Comparison of ENCODE assay signal across 8 cellular contexts in the genomic region with DNA sequence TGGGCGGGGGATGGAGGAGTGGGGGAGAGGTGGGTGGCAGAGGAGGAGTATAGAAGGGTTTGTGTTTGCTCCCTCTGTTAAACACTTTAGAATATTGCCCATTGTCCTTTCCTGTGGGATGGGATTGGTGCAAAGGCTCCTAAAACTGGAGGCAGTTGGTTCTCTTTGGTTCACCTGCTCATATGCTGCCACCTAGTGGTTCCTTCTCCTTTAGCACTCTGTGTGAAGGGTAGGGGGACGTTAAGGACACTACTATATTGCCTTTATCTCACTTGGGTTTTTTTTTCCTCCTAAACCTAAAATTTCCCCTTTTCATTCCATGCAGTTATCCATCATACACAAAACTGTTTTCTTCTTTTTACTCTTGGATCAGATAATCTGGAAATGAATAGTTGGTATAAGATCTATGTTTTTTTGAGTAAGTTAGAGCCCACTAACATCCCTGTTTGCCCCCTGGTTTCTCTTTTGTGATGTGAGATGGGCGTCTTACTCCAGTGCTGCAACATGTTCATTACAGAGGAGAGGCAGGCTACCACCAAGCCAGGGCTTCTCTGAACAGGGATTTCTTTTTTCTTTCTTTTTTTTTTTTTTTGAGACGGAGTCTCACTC. TPM values are rescaled to one million over a fixed set of nuclear protein-coding genes. Genes with fewer than 3 reads are reported as not detected.
DNase-seq lines count a peak whose midpoint lies in the region; ATAC-seq and TF ChIP-seq lines count a peak whose summit lies in the region.

No MANE protein-coding gene starts in this region.

- H3K27ac Mint-ChIP-seq in activated naive CD8-positive, alpha-beta T cell treated with anti-CD3 and anti-CD28 coated beads, Interleukin-2, amount 50 U/mL, for 24 hours = peak overlapping the region; percentile 47

- peak; percentile 91 for TF ChIP-seq CTCF in RWPE1 (conservative IDR thresholded peaks at IDR 0.05; ENCODE audit: low read depth)
- peak; percentile 76 to 90 (median 84) for TF ChIP-seq CTCF in heart right ventricle (IDR thresholded peaks at IDR 0.05)
- peak; percentile 92 for TF ChIP-seq CTCF in retinal pigment epithelial cell (conservative IDR thresholded peaks at IDR 0.05; ENCODE audit: low read depth, low read length)

- DNase-seq in EH (ENCODE audit: low read depth) (peak; percentile 70), MG63 (peak; percentile 48), RWPE1 (ENCODE audit: low spot score) (peak; percentile 67), heart right ventricle (peak in 1 of 2 donors; percentile 73), retinal pigment epithelial cell (ENCODE audit: low read depth) (no peak)
- DNase-seq in activated naive CD8-positive, alpha-beta T cell treated with anti-CD3 and anti-CD28 coated beads, Interleukin-2, amount 50 U/mL, for 24 hours = peak; percentile 56

- WGBS in heart right ventricle, 2 donors = 35 to 43% methylated on average over 4 of the region's 4 CpGs

- H3K4me3 ChIP-seq in MG63 (no peak overlapping the region), heart right ventricle (no peak overlapping the region), retinal pigment epithelial cell (ENCODE audit: low read length) (no peak overlapping the region)

- H3K4me3 Mint-ChIP-seq in activated naive CD8-positive, alpha-beta T cell treated with anti-CD3 and anti-CD28 coated beads, Interleukin-2, amount 50 U/mL, for 24 hours = no peak overlapping the region

- H3K36me3 Mint-ChIP-seq in activated naive CD8-positive, alpha-beta T cell treated with anti-CD3 and anti-CD28 coated beads, Interleukin-2, amount 50 U/mL, for 24 hours (ENCODE audit: low read depth) = peaks cover under 1% of the 10 kb centered on the region

- POLR2A ChIA-PET in RWPE1 (lab: Yijun Ruan, JAX; ENCODE audit: low non-redundant PET) = interaction anchor here (1.0 kb wide), 1 partner anchor 83 kb away, joined by 3 read pairs; no protein-coding TSS in a partner anchor

- intact Hi-C loops in heart right ventricle (cut with DNase I) = loop anchor here in 9 of 10 donors (1.0 to 10.0 kb wide), 10 partner anchors 51 to 279 kb away; a partner anchor contains a TSS

- no peaks in the 10 kb centered on the region for H3K4me1 Mint-ChIP-seq in activated naive CD8-positive, alpha-beta T cell treated with anti-CD3 and anti-CD28 coated beads, Interleukin-2, amount 50 U/mL, for 24 hours

- peaks cover 0 to 9% (median 0%) of the 10 kb centered on the region in 9 donors for H3K4me1 ChIP-seq in heart right ventricle

- peak; percentile 57 for ATAC-seq in activated naive CD8-positive, alpha-beta T cell treated with anti-CD3 and anti-CD28 coated beads, Interleukin-2, amount 50 U/mL, for 24 hours
- peak; percentile 71 to 91 (median 84) for ATAC-seq in heart right ventricle
- no peak for ATAC-seq in GM18511 (IDR thresholded peaks at IDR 0.05; ENCODE audit: unreplicated experiment)
- ATAC-seq in HG03280 (IDR thresholded peaks at IDR 0.05; ENCODE audit: unreplicated experiment) = no peak

- peaks cover 5% of the 10 kb centered on the region; the same call in 1 of the 2 replicates for H3K36me3 ChIP-seq in MG63
- peaks cover 0 to 8% (median 0%) of the 10 kb centered on the region in 9 donors for H3K36me3 ChIP-seq in heart right ventricle

- H3K27ac ChIP-seq in RWPE1 (peak overlapping the region; percentile 53), heart right ventricle (peak overlapping the region in 1 of 10 donors; percentile 64)

- H3K27me3 Mint-ChIP-seq in activated naive CD8-positive, alpha-beta T cell treated with anti-CD3 and anti-CD28 coated beads, Interleukin-2, amount 50 U/mL, for 24 hours = no peaks in the 10 kb centered on the region

- H3K9me3 Mint-ChIP-seq in activated naive CD8-positive, alpha-beta T cell treated with anti-CD3 and anti-CD28 coated beads, Interleukin-2, amount 50 U/mL, for 24 hours = no peaks in the 10 kb centered on the region

- CTCF ChIA-PET in RWPE1 (lab: Yijun Ruan, JAX) = interaction anchor here (0.6 to 2.8 kb wide), 8 partner anchors 12 to 289 kb away, joined by 3 to 18 read pairs (median 4); no protein-coding TSS in a partner anchor

- H3K27me3 ChIP-seq in MG63 = no peaks in the 10 kb centered on the region
- H3K27me3 ChIP-seq in heart right ventricle = peaks cover 0 to 3% (median 0%) of the 10 kb centered on the region in 7 donors

- no peaks in the 10 kb centered on the region for H3K9me3 ChIP-seq in MG63
- H3K9me3 ChIP-seq in heart right ventricle = no peaks in the 10 kb centered on the region

RNA-seq across cellular contexts. Expression of a gene that starts 23.8 kb away (rescaled TPM):
- total RNA-seq in MG63 (2014; rRNA removed; shearing (Covaris generic); ENCODE audit: low replicate concordance) = 19.3 and 19.7 TPM in 2 replicates
- total RNA-seq in heart right ventricle = 10 to 100 TPM in 9 of 10 donors, 1 to 10 TPM in 1; 7.2 to 17.0 (median 12.3) TPM
- polyA plus RNA-seq in heart right ventricle = 10 to 100 TPM in 1 of 2 donors, 1 to 10 TPM in 1; 7.1 to 17.1 TPM

RNA-seq across cellular contexts. Expression of a gene that starts 30.0 kb away (rescaled TPM):
- total RNA-seq in MG63 (2014; rRNA removed; shearing (Covaris generic); ENCODE audit: low replicate concordance) = 50.7 and 59.1 TPM in 2 replicates
- 10 to 100 TPM; 30.3 to 40.8 (median 35.9) TPM for total RNA-seq in heart right ventricle
- polyA plus RNA-seq in heart right ventricle = 10 to 100 TPM; 19.8 to 38.8 TPM

Comparison
In these comparisons a context has a peak if more than half of its experiments do, and no peak if none do; other contexts are left out.
1. ATAC-seq: peak in activated naive CD8-positive, alpha-beta T cell treated with anti-CD3 and anti-CD28 coated beads, Interleukin-2, amount 50 U/mL, for 24 hours (single experiment) and heart right ventricle (8 of 8); none in GM18511 (single experiment) and HG03280 (single experiment).
2. Peak in every context shown above with its lines, with median percentiles within 50 percentile points of each other: CTCF ChIP-seq.